In the genomic region with DNA sequence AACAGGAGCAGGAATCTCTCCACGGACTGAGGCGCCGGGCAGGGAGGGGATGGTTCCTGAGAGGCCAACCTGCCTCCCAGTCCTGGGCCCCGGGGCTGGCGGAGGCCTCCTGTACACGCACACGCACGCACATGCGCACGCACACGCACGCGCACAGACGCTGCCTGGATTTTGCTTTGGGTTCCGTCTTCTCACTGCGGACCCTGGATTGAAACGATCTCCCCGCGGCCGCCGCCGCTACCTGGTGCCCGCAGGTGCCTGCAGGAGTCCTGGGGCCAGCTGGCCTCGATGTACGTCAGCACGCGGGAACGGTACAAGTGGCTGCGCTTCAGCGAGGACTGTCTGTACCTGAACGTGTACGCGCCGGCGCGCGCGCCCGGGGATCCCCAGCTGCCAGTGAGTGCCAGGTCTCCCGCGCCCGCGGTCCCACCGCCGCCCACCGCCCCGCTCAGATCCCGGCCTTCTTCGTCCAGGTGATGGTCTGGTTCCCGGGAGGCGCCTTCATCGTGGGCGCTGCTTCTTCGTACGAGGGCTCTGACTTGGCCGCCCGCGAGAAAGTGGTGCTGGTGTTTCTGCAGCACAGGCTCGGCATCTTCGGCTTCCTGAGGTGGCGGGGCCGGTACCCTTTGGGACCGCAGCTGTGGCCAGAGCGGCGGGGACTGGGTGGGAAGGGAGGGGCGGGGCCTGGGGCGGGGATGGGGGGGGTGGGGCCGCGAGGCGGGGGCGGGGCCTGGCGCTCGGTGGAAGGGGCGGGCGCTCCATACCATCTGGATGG, we compare ENCODE assay signal across 9 cellular contexts. TPM values are rescaled to one million over a fixed set of nuclear protein-coding genes. Genes with fewer than 3 reads are reported as not detected.
DNase-seq lines count a peak whose midpoint lies in the region; ATAC-seq, FAIRE-seq and TF ChIP-seq lines count a peak whose summit lies in the region.
"Had no signal": no experiment of that assay in that cellular context is flagged by ENCODE, and none has a peak within 500 bp of the region (broad histone marks: within the 10 kb centered on the region; RNA-seq: fewer than 3 reads in every experiment).

No MANE protein-coding gene starts in this region.

- TF ChIP-seq POLR2A in HepG2 (IDR thresholded peaks at IDR 0.05; ENCODE audit: insufficient read depth in 1 of 2, low read depth in 2 of 2, low read length in 2 of 2) (no peak), prostate gland (IDR thresholded peaks at IDR 0.05) (no peak)

- H3K27me3 ChIP-seq in liver (ENCODE audit: control insufficient read depth in 4 of 4, insufficient read depth in 4 of 4, low read length in 3 of 4) (no peaks in the 10 kb centered on the region), HepG2 (ENCODE audit: control insufficient read depth in 1 of 2, insufficient read depth in 2 of 2, low read length in 2 of 2) (no peaks in the 10 kb centered on the region), adipocyte (replicated peaks; ENCODE audit: control insufficient read depth, insufficient read depth, low read length) (peaks cover 18% of the 10 kb centered on the region), right atrium auricular region (no peaks in the 10 kb centered on the region), prostate gland (replicated peaks; ENCODE audit: insufficient read depth) (no peaks in the 10 kb centered on the region)

- 16% methylated on average over 75 of the region's 75 CpGs for WGBS in liver
- WGBS in HepG2 (ENCODE audit: low lambda C conversion rate): 87% methylated on average over 70 of the region's 75 CpGs
- 10% methylated on average over 38 of the region's 75 CpGs for WGBS in prostate gland

- TF ChIP-seq RAD21 in liver (IDR thresholded peaks at IDR 0.05) (no peak), HepG2 (CRISPR knock-in tag; IDR thresholded peaks at IDR 0.05) (no peak)

- H3K79me2 ChIP-seq in HepG2 (ENCODE audit: insufficient read depth, low read length): no peaks in the 10 kb centered on the region

- H4K20me1 ChIP-seq in HepG2 (ENCODE audit: insufficient read depth, low read length): no peaks in the 10 kb centered on the region

- TF ChIP-seq EP300 in HepG2 (IDR thresholded peaks at IDR 0.05; ENCODE audit: low read depth in 2 of 2, low read length in 2 of 2) (no peak), HepG2 (CRISPR knock-in tag; IDR thresholded peaks at IDR 0.05; ENCODE audit: borderline replicate concordance) (no peak)

- no peak for FAIRE-seq in HepG2 (lab: Jason Lieb, UNC)

- no peaks in the 10 kb centered on the region for H3K36me3 ChIP-seq in liver (ENCODE audit: control insufficient read depth in 4 of 4, insufficient read depth in 3 of 4, low read depth in 1 of 4, low read length in 3 of 4)
- H3K36me3 ChIP-seq in HepG2 (replicated peaks in 1 of 2; ENCODE audit: control insufficient read depth in 1 of 2, insufficient read depth in 2 of 2, low read length in 2 of 2): no peaks in the 10 kb centered on the region
- H3K36me3 ChIP-seq in adipocyte (ENCODE audit: control insufficient read depth, insufficient read depth, low read length, severe bottlenecking): no peaks in the 10 kb centered on the region
- H3K36me3 ChIP-seq in right atrium auricular region: no peaks in the 10 kb centered on the region
- H3K36me3 ChIP-seq in prostate gland: no peaks in the 10 kb centered on the region

- POLR2A ChIA-PET in HepG2 (lab: Yijun Ruan, JAX): no interaction called here

- H3K4me1 ChIP-seq in liver (ENCODE audit: control insufficient read depth in 4 of 4, insufficient read depth in 4 of 4, low read length in 3 of 4) (peaks cover 9 to 20% (median 14%) of the 10 kb centered on the region in 4 donors), HepG2 (ENCODE audit: insufficient read depth, low read length) (peaks cover 34% of the 10 kb centered on the region), adipocyte (ENCODE audit: control insufficient read depth, insufficient read depth, low read length) (peaks cover 20% of the 10 kb centered on the region), right atrium auricular region (peaks cover 0 to 38% of the 10 kb centered on the region in 2 donors), prostate gland (replicated peaks) (no peaks in the 10 kb centered on the region)

- H3K4me3 ChIP-seq in liver (ENCODE audit: low read depth in 1 of 3, low read length in 3 of 3) (peak overlapping the region; percentile 17 to 50 (median 46)), HepG2 (replicated peaks in 1 of 3; ENCODE audit: insufficient read depth in 1 of 3, low read depth in 2 of 3, low read length in 3 of 3) (no peak overlapping the region), adipocyte (ENCODE audit: low read length) (peak overlapping the region; percentile 76), right atrium auricular region (peak overlapping the region; percentile 37 to 54), prostate gland (peak overlapping the region; percentile 39 to 42)

- BruUV-seq in HepG2 (replicated peaks; lab: Mats Ljungman, UMichigan): no TSS peak

- no peak for ATAC-seq in HepG2
- no peak for ATAC-seq in GM18517 (IDR thresholded peaks at IDR 0.05; ENCODE audit: unreplicated experiment)
- no peak for ATAC-seq in HG02981 (IDR thresholded peaks at IDR 0.05; ENCODE audit: unreplicated experiment)

- TF ChIP-seq CTCF in liver (IDR thresholded peaks at IDR 0.05; ENCODE audit: low read depth, low read length, missing input control): no peak
- no peak for TF ChIP-seq CTCF in HepG2 (CRISPR knock-in tag; IDR thresholded peaks at IDR 0.05)
- TF ChIP-seq CTCF in right atrium auricular region (IDR thresholded peaks at IDR 0.05): no peak
- no peak for TF ChIP-seq CTCF in prostate gland (IDR thresholded peaks at IDR 0.05)

- H3K9ac ChIP-seq in liver (ENCODE audit: low read depth in 1 of 2, low read length in 2 of 2) (no peak overlapping the region), HepG2 (ENCODE audit: insufficient read depth, low read depth, low read length) (no peak overlapping the region), adipocyte (ENCODE audit: low read length) (peak overlapping the region; percentile 64)

- H3K27ac ChIP-seq in liver (ENCODE audit: low read depth in 1 of 2, low read length in 2 of 2) (peak overlapping the region in 1 of 2 donors; percentile 53), HepG2 (ENCODE audit: extremely low read length, insufficient read depth, low read length) (no peak overlapping the region), right atrium auricular region (peak overlapping the region; percentile 49 to 59), prostate gland (peak overlapping the region; percentile 48 to 54)

- H2AFZ ChIP-seq in HepG2 (ENCODE audit: low read length): no peak overlapping the region

- CTCF ChIA-PET in HepG2 (lab: Yijun Ruan, JAX; ENCODE audit: low intra/inter-chr PET ratio, low total read pairs): no interaction called here

- no peak overlapping the region for H3K4me2 ChIP-seq in HepG2 (ENCODE audit: low read depth, low read length)

- H3K9me3 ChIP-seq in liver (ENCODE audit: control insufficient read depth in 4 of 4, low read length in 3 of 4): no peaks in the 10 kb centered on the region
- H3K9me3 ChIP-seq in HepG2 (ENCODE audit: low read length): no peaks in the 10 kb centered on the region
- no peaks in the 10 kb centered on the region for H3K9me3 ChIP-seq in adipocyte (ENCODE audit: control insufficient read depth, low read length)
- no peaks in the 10 kb centered on the region for H3K9me3 ChIP-seq in right atrium auricular region
- no peaks in the 10 kb centered on the region for H3K9me3 ChIP-seq in prostate gland

- intact Hi-C loops in HepG2 (cut with micrococcal nuclease; ENCODE audit: unreplicated experiment) (no loop called here), prostate gland (cut with DNase I) (no loop called here)

- in situ Hi-C loops in HepG2 (cut with HindIII; ENCODE audit: extremely low pct_ligation_motif_present, low pct_unique_long_range_greater_than_20kb): no loop called here

- no peak for DNase-seq in HepG2 (ENCODE audit: low spot score)
- peak; percentile 10 for DNase-seq in SHP77 treated with DMSO at 0.1 percent for 48 hours (lab: John Stamatoyannopoulos, UW)
- peak; percentile 68 for DNase-seq in adipocyte (ENCODE audit: low read depth)
- DNase-seq in right atrium auricular region (ENCODE audit: low spot score): peak; percentile 78
- DNase-seq in prostate gland (ENCODE audit: low spot score): peak; percentile 62

RNA-seq across cellular contexts. Expression of gene CES4A, which starts 12.2 kb away (rescaled TPM):
- total RNA-seq in liver: 10 to 100 TPM in 1 of 2 donors, 1 to 10 TPM in 1; 1.6 to 20.5 TPM
- polyA plus RNA-seq in liver: 10 to 100 TPM in 1 of 2 donors, 1 to 10 TPM in 1; 5.4 to 17.1 TPM
- 0.09 TPM in 1 of 2 replicates, not detected in the other for total RNA-seq in HepG2 (2016; rRNA removed; fragmentation: Illumina TruSeq; extraction: Trizol)
- total RNA-seq in HepG2 (2016; cell fraction: cytosol; rRNA removed; fragmentation: Illumina TruSeq; extraction: Trizol; ENCODE audit: low read depth): not detected in 2 replicates
- not detected in 2 replicates for total RNA-seq in HepG2 (2016; cell fraction: insoluble cytoplasmic fraction; rRNA removed; fragmentation: Illumina TruSeq; extraction: Trizol)
- not detected in 2 replicates for total RNA-seq in HepG2 (2016; cell fraction: membrane; rRNA removed; fragmentation: Illumina TruSeq; extraction: Trizol)
- total RNA-seq in HepG2 (2016; cell fraction: nucleus; rRNA removed; fragmentation: Illumina TruSeq; extraction: Trizol): 0.43 TPM in 1 of 2 replicates, not detected in the other
- polyA plus RNA-seq in HepG2 (2011; rRNA removed): 0.17 and 0.18 TPM in 2 replicates
- not detected in 2 replicates for polyA plus RNA-seq in HepG2 (2011; cell fraction: cytosol; rRNA removed)
- polyA plus RNA-seq in HepG2 (2011; cell fraction: nucleus; rRNA removed): 1.1 and 1.3 TPM in 2 replicates
- polyA plus RNA-seq in HepG2 (2012): 0.19 and 0.28 TPM in 2 replicates
- not detected in 2 replicates for polyA plus RNA-seq in HepG2 (2016; cell fraction: cytosol; fragmentation: Illumina TruSeq; extraction: Trizol; ENCODE audit: low read depth)
- not detected in 2 replicates for polyA plus RNA-seq in HepG2 (2016; cell fraction: insoluble cytoplasmic fraction; fragmentation: Illumina TruSeq; extraction: Trizol; ENCODE audit: low read depth)
- not detected in 2 replicates for polyA plus RNA-seq in HepG2 (2016; cell fraction: membrane; fragmentation: Illumina TruSeq; extraction: Trizol; ENCODE audit: low read depth)
- polyA plus RNA-seq in HepG2 (2016; cell fraction: nucleus; fragmentation: Illumina TruSeq; extraction: Trizol; ENCODE audit: insufficient read depth, low read depth): 0.24 TPM in 1 of 2 replicates, not detected in the other
- 0.72 TPM in 1 of 2 replicates, not detected in the other for polyA minus RNA-seq in HepG2 (2011; rRNA and poly(A)+ RNA removed; ENCODE audit: low replicate concordance)
- not detected in 2 replicates for polyA minus RNA-seq in HepG2 (2011; cell fraction: cytosol; rRNA and poly(A)+ RNA removed)
- polyA minus RNA-seq in HepG2 (2011; cell fraction: nucleus; rRNA and poly(A)+ RNA removed): 0.13 TPM in 1 of 2 replicates, not detected in the other
- total RNA-seq in right atrium auricular region: 10 to 100 TPM in 1 of 2 donors, 1 to 10 TPM in 1; 7.8 to 20.6 TPM
- total RNA-seq in prostate gland: 10 to 100 TPM in 1 of 2 donors, 1 to 10 TPM in 1; 1.4 to 10.7 TPM

RNA-seq across cellular contexts. Expression of gene CBFB, which starts 28.4 kb away (rescaled TPM):
- total RNA-seq in liver (10 to 100 TPM; 14.4 to 19.3 TPM), HepG2 (2016; rRNA removed; fragmentation: Illumina TruSeq; extraction: Trizol) (70.8 and 76.0 TPM in 2 replicates), right atrium auricular region (10 to 100 TPM; 25.7 to 49.3 TPM), prostate gland (10 to 100 TPM; 27.0 to 46.2 TPM)
- polyA plus RNA-seq in liver (1 to 10 TPM; 6.8 to 8.0 TPM), HepG2 (2011; rRNA removed) (15.4 and 22.1 TPM in 2 replicates)
- 14.1 and 16.3 TPM in 2 replicates for total RNA-seq in HepG2 (2016; cell fraction: cytosol; rRNA removed; fragmentation: Illumina TruSeq; extraction: Trizol; ENCODE audit: low read depth)
- 66.9 and 69.6 TPM in 2 replicates for total RNA-seq in HepG2 (2016; cell fraction: insoluble cytoplasmic fraction; rRNA removed; fragmentation: Illumina TruSeq; extraction: Trizol)
- total RNA-seq in HepG2 (2016; cell fraction: membrane; rRNA removed; fragmentation: Illumina TruSeq; extraction: Trizol): 38.3 and 41.2 TPM in 2 replicates
- 31.2 and 35.7 TPM in 2 replicates for total RNA-seq in HepG2 (2016; cell fraction: nucleus; rRNA removed; fragmentation: Illumina TruSeq; extraction: Trizol)
- 10.3 and 18.1 TPM in 2 replicates for polyA plus RNA-seq in HepG2 (2011; cell fraction: cytosol; rRNA removed)
- 10.2 and 17.3 TPM in 2 replicates for polyA plus RNA-seq in HepG2 (2011; cell fraction: nucleus; rRNA removed)
- 28.7 and 37.3 TPM in 2 replicates for polyA plus RNA-seq in HepG2 (2012)
- polyA plus RNA-seq in HepG2 (2016; cell fraction: cytosol; fragmentation: Illumina TruSeq; extraction: Trizol; ENCODE audit: low read depth): 7.7 and 8.0 TPM in 2 replicates
- 67.5 and 73.5 TPM in 2 replicates for polyA plus RNA-seq in HepG2 (2016; cell fraction: insoluble cytoplasmic fraction; fragmentation: Illumina TruSeq; extraction: Trizol; ENCODE audit: low read depth)
- polyA plus RNA-seq in HepG2 (2016; cell fraction: membrane; fragmentation: Illumina TruSeq; extraction: Trizol; ENCODE audit: low read depth): 22.4 and 23.1 TPM in 2 replicates
- 46.0 and 53.1 TPM in 2 replicates for polyA plus RNA-seq in HepG2 (2016; cell fraction: nucleus; fragmentation: Illumina TruSeq; extraction: Trizol; ENCODE audit: insufficient read depth, low read depth)
- 9.6 and 21.2 TPM in 2 replicates for polyA minus RNA-seq in HepG2 (2011; rRNA and poly(A)+ RNA removed; ENCODE audit: low replicate concordance)
- 35.2 and 47.8 TPM in 2 replicates for polyA minus RNA-seq in HepG2 (2011; cell fraction: cytosol; rRNA and poly(A)+ RNA removed)
- polyA minus RNA-seq in HepG2 (2011; cell fraction: nucleus; rRNA and poly(A)+ RNA removed): 23.3 and 26.0 TPM in 2 replicates

RNA-seq across cellular contexts. Expression of gene CES3, which starts 39.5 kb away (rescaled TPM):
- total RNA-seq in liver: 10 to 100 TPM in 1 of 2 donors, under 1 TPM in 1; 0.19 to 28.3 TPM
- polyA plus RNA-seq in liver: 10 to 100 TPM; 12.3 to 12.7 TPM
- 2.3 and 6.6 TPM in 2 replicates for total RNA-seq in HepG2 (2016; rRNA removed; fragmentation: Illumina TruSeq; extraction: Trizol)
- total RNA-seq in HepG2 (2016; cell fraction: cytosol; rRNA removed; fragmentation: Illumina TruSeq; extraction: Trizol; ENCODE audit: low read depth): 1.0 and 1.6 TPM in 2 replicates
- 2.2 and 6.6 TPM in 2 replicates for total RNA-seq in HepG2 (2016; cell fraction: insoluble cytoplasmic fraction; rRNA removed; fragmentation: Illumina TruSeq; extraction: Trizol)
- total RNA-seq in HepG2 (2016; cell fraction: membrane; rRNA removed; fragmentation: Illumina TruSeq; extraction: Trizol): 1.1 and 1.5 TPM in 2 replicates
- 7.5 and 8.8 TPM in 2 replicates for total RNA-seq in HepG2 (2016; cell fraction: nucleus; rRNA removed; fragmentation: Illumina TruSeq; extraction: Trizol)
- 17.4 and 18.1 TPM in 2 replicates for polyA plus RNA-seq in HepG2 (2011; rRNA removed)
- 6.7 and 8.6 TPM in 2 replicates for polyA plus RNA-seq in HepG2 (2011; cell fraction: cytosol; rRNA removed)
- polyA plus RNA-seq in HepG2 (2011; cell fraction: nucleus; rRNA removed): 92.0 and 127 TPM in 2 replicates
- 8.9 and 16.9 TPM in 2 replicates for polyA plus RNA-seq in HepG2 (2012)
- 0.78 and 0.88 TPM in 2 replicates for polyA plus RNA-seq in HepG2 (2016; cell fraction: cytosol; fragmentation: Illumina TruSeq; extraction: Trizol; ENCODE audit: low read depth)
- polyA plus RNA-seq in HepG2 (2016; cell fraction: insoluble cytoplasmic fraction; fragmentation: Illumina TruSeq; extraction: Trizol; ENCODE audit: low read depth): 1.7 and 1.9 TPM in 2 replicates
- polyA plus RNA-seq in HepG2 (2016; cell fraction: membrane; fragmentation: Illumina TruSeq; extraction: Trizol; ENCODE audit: low read depth): 1.1 and 1.7 TPM in 2 replicates
- polyA plus RNA-seq in HepG2 (2016; cell fraction: nucleus; fragmentation: Illumina TruSeq; extraction: Trizol; ENCODE audit: insufficient read depth, low read depth): 17.9 and 18.5 TPM in 2 replicates
- polyA minus RNA-seq in HepG2 (2011; rRNA and poly(A)+ RNA removed; ENCODE audit: low replicate concordance): 11.2 and 24.1 TPM in 2 replicates
- polyA minus RNA-seq in HepG2 (2011; cell fraction: cytosol; rRNA and poly(A)+ RNA removed): 3.3 and 3.6 TPM in 2 replicates
- 30.0 and 30.8 TPM in 2 replicates for polyA minus RNA-seq in HepG2 (2011; cell fraction: nucleus; rRNA and poly(A)+ RNA removed)
- total RNA-seq in right atrium auricular region: under 1 TPM; 0.16 to 0.89 TPM
- total RNA-seq in prostate gland: under 1 TPM; 0.36 to 0.80 TPM
- total RNA-seq: lung microvascular endothelial cell had no signal

Comparison
In these comparisons a context has a peak if more than half of its experiments do, and no peak if none do; other contexts are left out.
1. H3K4me3 ChIP-seq: peak in liver (3 of 3), adipocyte (single experiment), right atrium auricular region (2 of 2) and prostate gland (2 of 2); none in HepG2 (0 of 3).